In the genomic region with DNA sequence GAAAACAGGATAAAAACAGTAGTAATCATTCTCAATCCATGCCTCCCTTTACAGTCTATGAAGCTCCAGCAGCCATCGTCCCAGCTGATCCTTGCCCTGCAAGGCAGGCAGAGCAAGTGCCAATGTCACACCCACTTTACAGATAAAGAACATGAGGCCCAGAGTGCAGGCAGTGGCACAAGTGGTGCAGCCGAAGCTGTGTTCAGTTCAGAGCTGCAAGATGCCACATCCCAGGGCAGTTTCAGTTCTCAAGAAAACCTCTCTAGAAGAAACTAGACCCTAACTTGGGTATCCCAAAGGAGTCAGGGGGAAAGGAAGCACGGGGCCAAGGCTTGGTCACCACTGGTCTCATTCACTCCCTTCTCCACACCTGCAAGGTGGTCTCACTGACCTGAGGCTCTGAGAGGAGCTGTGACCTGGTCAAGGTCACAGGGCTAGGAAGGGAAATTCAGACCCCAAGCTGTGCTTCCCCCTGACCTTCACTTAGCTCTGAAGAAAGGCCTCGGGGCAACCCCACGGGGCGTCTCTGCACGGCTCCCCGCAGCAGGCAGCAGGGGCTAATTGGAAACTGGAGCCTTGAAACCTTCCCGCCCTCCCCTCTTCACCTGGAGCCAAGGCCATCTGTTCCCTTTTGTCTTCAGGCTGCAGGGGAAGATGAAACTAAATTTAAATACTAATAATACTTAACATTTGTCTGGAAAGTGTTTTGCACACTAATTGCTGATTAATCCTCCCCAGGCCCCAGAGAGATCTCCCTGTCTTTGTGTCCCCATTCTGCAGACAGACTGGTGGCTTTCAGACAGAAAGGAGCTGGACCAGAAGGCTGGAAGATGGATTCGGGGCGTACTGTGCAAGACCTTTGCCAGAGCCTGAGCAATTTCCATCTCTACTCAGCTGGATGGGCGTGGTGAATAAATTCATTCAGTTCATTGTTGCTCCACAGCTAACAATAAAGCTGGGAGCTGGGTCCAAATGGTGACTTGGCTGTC, we compare ENCODE assay signal across 2 cellular contexts.
TF ChIP-seq lines count a peak whose summit lies in the region.

No MANE protein-coding gene starts in this region.

TF ChIP-seq in SK-N-SH, 30 proteins besides CTCF, POLR2A, EP300 and RAD21 (continued from another document):
- TF ChIP-seq, protein P1, sequence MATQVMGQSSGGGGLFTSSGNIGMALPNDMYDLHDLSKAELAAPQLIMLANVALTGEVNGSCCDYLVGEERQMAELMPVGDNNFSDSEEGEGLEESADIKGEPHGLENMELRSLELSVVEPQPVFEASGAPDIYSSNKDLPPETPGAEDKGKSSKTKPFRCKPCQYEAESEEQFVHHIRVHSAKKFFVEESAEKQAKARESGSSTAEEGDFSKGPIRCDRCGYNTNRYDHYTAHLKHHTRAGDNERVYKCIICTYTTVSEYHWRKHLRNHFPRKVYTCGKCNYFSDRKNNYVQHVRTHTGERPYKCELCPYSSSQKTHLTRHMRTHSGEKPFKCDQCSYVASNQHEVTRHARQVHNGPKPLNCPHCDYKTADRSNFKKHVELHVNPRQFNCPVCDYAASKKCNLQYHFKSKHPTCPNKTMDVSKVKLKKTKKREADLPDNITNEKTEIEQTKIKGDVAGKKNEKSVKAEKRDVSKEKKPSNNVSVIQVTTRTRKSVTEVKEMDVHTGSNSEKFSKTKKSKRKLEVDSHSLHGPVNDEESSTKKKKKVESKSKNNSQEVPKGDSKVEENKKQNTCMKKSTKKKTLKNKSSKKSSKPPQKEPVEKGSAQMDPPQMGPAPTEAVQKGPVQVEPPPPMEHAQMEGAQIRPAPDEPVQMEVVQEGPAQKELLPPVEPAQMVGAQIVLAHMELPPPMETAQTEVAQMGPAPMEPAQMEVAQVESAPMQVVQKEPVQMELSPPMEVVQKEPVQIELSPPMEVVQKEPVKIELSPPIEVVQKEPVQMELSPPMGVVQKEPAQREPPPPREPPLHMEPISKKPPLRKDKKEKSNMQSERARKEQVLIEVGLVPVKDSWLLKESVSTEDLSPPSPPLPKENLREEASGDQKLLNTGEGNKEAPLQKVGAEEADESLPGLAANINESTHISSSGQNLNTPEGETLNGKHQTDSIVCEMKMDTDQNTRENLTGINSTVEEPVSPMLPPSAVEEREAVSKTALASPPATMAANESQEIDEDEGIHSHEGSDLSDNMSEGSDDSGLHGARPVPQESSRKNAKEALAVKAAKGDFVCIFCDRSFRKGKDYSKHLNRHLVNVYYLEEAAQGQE (IDR thresholded peaks at IDR 0.05; ENCODE audit: low read depth, low read length), result no peak
- TF ChIP-seq FOSL2 (IDR thresholded peaks at IDR 0.05; ENCODE audit: borderline replicate concordance, low read depth) (no peak), RCOR1 (IDR thresholded peaks at IDR 0.05; ENCODE audit: low read length) (no peak), JUND (IDR thresholded peaks at IDR 0.05) (no peak), FOXM1 (IDR thresholded peaks at IDR 0.05; ENCODE audit: low read depth) (no peak)
- TF ChIP-seq, protein P2, sequence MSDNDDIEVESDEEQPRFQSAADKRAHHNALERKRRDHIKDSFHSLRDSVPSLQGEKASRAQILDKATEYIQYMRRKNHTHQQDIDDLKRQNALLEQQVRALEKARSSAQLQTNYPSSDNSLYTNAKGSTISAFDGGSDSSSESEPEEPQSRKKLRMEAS (IDR thresholded peaks at IDR 0.05; ENCODE audit: low read depth), result no peak
- TF ChIP-seq, protein P3, sequence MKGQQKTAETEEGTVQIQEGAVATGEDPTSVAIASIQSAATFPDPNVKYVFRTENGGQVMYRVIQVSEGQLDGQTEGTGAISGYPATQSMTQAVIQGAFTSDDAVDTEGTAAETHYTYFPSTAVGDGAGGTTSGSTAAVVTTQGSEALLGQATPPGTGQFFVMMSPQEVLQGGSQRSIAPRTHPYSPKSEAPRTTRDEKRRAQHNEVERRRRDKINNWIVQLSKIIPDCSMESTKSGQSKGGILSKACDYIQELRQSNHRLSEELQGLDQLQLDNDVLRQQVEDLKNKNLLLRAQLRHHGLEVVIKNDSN (IDR thresholded peaks at IDR 0.05; ENCODE audit: borderline replicate concordance, low read depth), result no peak
TF ChIP-seq in SK-N-SH: peak in this region for 0.

TF ChIP-seq in SK-N-SH treated with all-trans-retinoic acid at 6 μM for 48 hours, 23 proteins besides CTCF, POLR2A, EP300 and RAD21 (continued from another document):
- TF ChIP-seq ISL1 (CRISPR knock-in tag; IDR thresholded peaks at IDR 0.05) (no peak), RARB (CRISPR knock-in tag; IDR thresholded peaks at IDR 0.05) (no peak), ESRRG (CRISPR knock-in tag; IDR thresholded peaks at IDR 0.05) (no peak), GLIS3 (CRISPR knock-in tag; IDR thresholded peaks at IDR 0.05) (no peak), ZFP30 (CRISPR knock-in tag; IDR thresholded peaks at IDR 0.05) (no peak), CREB5 (CRISPR knock-in tag; IDR thresholded peaks at IDR 0.05; ENCODE audit: low read depth) (no peak)
